29 cellular contexts compared by ENCODE assay signal in genomic region chr2:25066455-25066854, GRCh38. TPM values are rescaled to one million over a fixed set of nuclear protein-coding genes. Genes with fewer than 3 reads are reported as not detected.
"Had no signal": no experiment of that assay in that cellular context is flagged by ENCODE, and none has a peak within 500 bp of the region (broad histone marks: within the 10 kb centered on the region; RNA-seq: fewer than 3 reads in every experiment).

No MANE protein-coding gene starts in this region.

- ATAC-seq: activated CD8-positive, alpha-beta memory T cell treated with anti-CD3 and anti-CD28 coated beads, Interleukin-2, amount 10 ng/mL, durations not matched to agents 7 days and 5 days; activated T-cell treated with anti-CD3 and anti-CD28 coated beads, Interleukin-2, amount 50 U/mL, for 72 hours; activated T-helper 17 cell treated with anti-CD3 and anti-CD28 coated beads, Interleukin-2, amount 50 U/mL, for 72 hours; PC-3; Right ventricle myocardium inferior had no signal

- H3K4me3 Mint-ChIP-seq: activated CD4-positive, alpha-beta memory T cell treated with anti-CD3 and anti-CD28 coated beads, Interleukin-2, amount 10 ng/mL, durations not matched to agents 7 days and 5 days; activated CD8-positive, alpha-beta memory T cell treated with anti-CD3 and anti-CD28 coated beads, Interleukin-2, amount 10 ng/mL, durations not matched to agents 7 days and 5 days; activated naive CD4-positive, alpha-beta T cell treated with anti-CD3 and anti-CD28 coated beads for 36 hours; activated naive CD8-positive, alpha-beta T cell; activated T-cell treated with anti-CD3 and anti-CD28 coated beads, Interleukin-2, amount 50 U/mL, for 72 hours; activated T-helper 17 cell treated with anti-CD3 and anti-CD28 coated beads, Interleukin-2, amount 50 U/mL, for 72 hours had no signal

- H3K27ac Mint-ChIP-seq: activated CD4-positive, alpha-beta memory T cell treated with anti-CD3 and anti-CD28 coated beads, Interleukin-2, amount 10 ng/mL, durations not matched to agents 7 days and 5 days; activated CD8-positive, alpha-beta memory T cell treated with anti-CD3 and anti-CD28 coated beads, Interleukin-2, amount 10 ng/mL, durations not matched to agents 7 days and 5 days; activated naive CD4-positive, alpha-beta T cell treated with anti-CD3 and anti-CD28 coated beads for 36 hours; activated naive CD8-positive, alpha-beta T cell; activated T-cell treated with anti-CD3 and anti-CD28 coated beads, Interleukin-2, amount 50 U/mL, for 72 hours; activated T-helper 17 cell treated with anti-CD3 and anti-CD28 coated beads, Interleukin-2, amount 50 U/mL, for 72 hours had no signal

- H3K4me1 Mint-ChIP-seq: activated CD4-positive, alpha-beta memory T cell treated with anti-CD3 and anti-CD28 coated beads, Interleukin-2, amount 10 ng/mL, durations not matched to agents 7 days and 5 days; activated CD8-positive, alpha-beta memory T cell treated with anti-CD3 and anti-CD28 coated beads, Interleukin-2, amount 10 ng/mL, durations not matched to agents 7 days and 5 days had no signal

- H3K27me3 Mint-ChIP-seq: activated naive CD8-positive, alpha-beta T cell; activated T-helper 17 cell treated with anti-CD3 and anti-CD28 coated beads, Interleukin-2, amount 50 U/mL, for 72 hours had no signal

- H3K36me3 Mint-ChIP-seq: activated CD8-positive, alpha-beta memory T cell treated with anti-CD3 and anti-CD28 coated beads, Interleukin-2, amount 10 ng/mL, durations not matched to agents 7 days and 5 days had no signal

- DNase-seq: activated CD4-positive, alpha-beta memory T cell treated with anti-CD3 and anti-CD28 coated beads, Interleukin-2, amount 10 ng/mL, durations not matched to agents 7 days and 5 days; activated CD4-positive, alpha-beta T cell treated with anti-CD3 and anti-CD28 coated beads for 1 hour; activated CD4-positive, alpha-beta T cell treated with anti-CD3 and anti-CD28 coated beads for 48 hours; activated CD4-positive, CD25-positive, alpha-beta regulatory T cell; activated CD8-positive, alpha-beta memory T cell treated with anti-CD3 and anti-CD28 coated beads for 24 hours; activated CD8-positive, alpha-beta memory T cell treated with anti-CD3 and anti-CD28 coated beads, Interleukin-2, amount 10 ng/mL, durations not matched to agents 7 days and 5 days; activated CD8-positive, alpha-beta memory T cell treated with anti-CD3 and anti-CD28 coated beads, Interleukin-2, amount 50 U/mL, for 48 hours; activated gamma-delta T cell treated with Interleukin-2 at 50 U/mL for 16 hours; activated naive CD4-positive, alpha-beta T cell treated with anti-CD3 and anti-CD28 coated beads for 36 hours; activated T-cell treated with anti-CD3 and anti-CD28 coated beads, Interleukin-2, amount 50 U/mL, for 72 hours; amygdala; cerebellar nuclear complex; MM.1S; MV-4-11; NCI-H1092; NCI-H1436 treated with DMSO at 0.1 percent for 48 hours; NCI-H1694 treated with DMSO at 0.1 percent for 48 hours; NCI-H2029; NCI-H345; NCI-H524 treated with DMSO at 0.1 percent for 48 hours; NCI-H748 treated with DMSO at 0.1 percent for 48 hours; NK-92 treated with Interleukin-12 subunit alpha and Interleukin-12 subunit beta, amount 100 ng/mL, for 24 hours; PC-3; SIG-M5; T1000; WERI-Rb-1 had no signal

RNA-seq across cellular contexts. Expression of gene EFR3B, which starts 24.6 kb away (rescaled TPM):
- total RNA-seq: activated CD4-positive, alpha-beta memory T cell treated with anti-CD3 and anti-CD28 coated beads, Interleukin-2, amount 10 ng/mL, durations not matched to agents 7 days and 5 days had no signal
